Comparison of ENCODE assay signal across 8 cellular contexts in the genomic region with DNA sequence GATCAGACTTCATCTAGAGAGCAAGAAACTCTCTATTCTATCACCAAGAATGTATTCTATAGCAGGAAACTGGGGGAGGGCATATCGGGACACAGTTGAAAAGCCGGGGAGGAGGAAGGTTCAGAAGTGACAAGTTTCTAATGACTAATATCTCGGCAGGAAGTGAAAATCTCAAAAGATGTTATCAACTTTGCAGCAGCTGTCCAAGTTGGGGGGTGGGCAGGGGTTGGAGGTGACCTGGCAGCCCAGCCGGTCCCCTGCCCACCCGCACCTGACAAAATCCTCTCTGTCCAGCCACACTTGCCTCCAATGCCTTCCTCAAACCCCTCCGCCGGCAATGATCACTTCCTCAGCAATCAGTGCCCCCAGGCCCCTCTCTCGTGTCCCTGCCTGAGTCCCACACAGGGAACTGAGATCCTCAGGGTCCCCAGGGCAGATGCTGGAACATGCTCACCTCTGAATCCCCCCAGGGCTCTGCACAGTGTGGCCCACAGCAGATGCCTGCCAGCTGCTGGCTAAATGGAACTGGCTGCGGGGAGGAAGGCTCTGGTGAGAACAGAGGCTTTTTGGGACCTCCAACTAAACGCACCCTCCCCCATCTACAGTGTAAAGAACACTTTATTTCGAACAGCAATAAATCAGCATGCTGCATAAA. TPM values are rescaled to one million over a fixed set of nuclear protein-coding genes. Genes with fewer than 3 reads are reported as not detected.
DNase-seq lines count a peak whose midpoint lies in the region; ATAC-seq and TF ChIP-seq lines count a peak whose summit lies in the region.

No MANE protein-coding gene starts in this region.

- DNase-seq in DMS 273 (lab: John Stamatoyannopoulos, UW; ENCODE audit: unreplicated experiment) (peak; percentile 74), glutamatergic neuron (peak; percentile 68), GDM1 (lab: John Stamatoyannopoulos, UW) (no peak), NCI-H1930 (lab: John Stamatoyannopoulos, UW) (no peak), SK-N-DZ (ENCODE audit: low spot score) (no peak)

- H3K27ac Mint-ChIP-seq in T-helper 1 cell treated with Interleukin-12 subunit alpha and Interleukin-12 subunit beta and Interleukin-4 antibody, amounts not matched to agents 30 μg/mL and 1 μg/mL, for 36 hours = peak overlapping the region; percentile 92
- H3K27ac Mint-ChIP-seq in glutamatergic neuron (ENCODE audit: unreplicated experiment) = peak overlapping the region; percentile 96

- no peak for TF ChIP-seq CTCF in glutamatergic neuron (IDR thresholded peaks at IDR 0.05; ENCODE audit: partially characterized antibody, unreplicated experiment)

- peaks cover 92% of the 10 kb centered on the region for H3K4me1 Mint-ChIP-seq in T-helper 1 cell treated with Interleukin-12 subunit alpha and Interleukin-12 subunit beta and Interleukin-4 antibody, amounts not matched to agents 30 μg/mL and 1 μg/mL, for 36 hours (ENCODE audit: low read depth)
- H3K4me1 Mint-ChIP-seq in glutamatergic neuron (ENCODE audit: low read depth, unreplicated experiment) = peaks cover 72% of the 10 kb centered on the region

- peak; percentile 59 for ATAC-seq in GM19397 (IDR thresholded peaks at IDR 0.05; ENCODE audit: unreplicated experiment)
- peak; percentile 73 for ATAC-seq in HG03354 (IDR thresholded peaks at IDR 0.05; ENCODE audit: poor library complexity, severe bottlenecking, unreplicated experiment)

- H3K4me3 Mint-ChIP-seq in T-helper 1 cell treated with Interleukin-12 subunit alpha and Interleukin-12 subunit beta and Interleukin-4 antibody, amounts not matched to agents 30 μg/mL and 1 μg/mL, for 36 hours = peak overlapping the region; percentile 75
- H3K4me3 Mint-ChIP-seq in glutamatergic neuron (ENCODE audit: unreplicated experiment) = peak overlapping the region; percentile 66

- no peaks in the 10 kb centered on the region for H3K27me3 Mint-ChIP-seq in T-helper 1 cell treated with Interleukin-12 subunit alpha and Interleukin-12 subunit beta and Interleukin-4 antibody, amounts not matched to agents 30 μg/mL and 1 μg/mL, for 36 hours (ENCODE audit: low read depth)
- peaks cover 36% of the 10 kb centered on the region for H3K27me3 Mint-ChIP-seq in glutamatergic neuron (ENCODE audit: unreplicated experiment)

- H3K9me3 Mint-ChIP-seq in T-helper 1 cell treated with Interleukin-12 subunit alpha and Interleukin-12 subunit beta and Interleukin-4 antibody, amounts not matched to agents 30 μg/mL and 1 μg/mL, for 36 hours = no peaks in the 10 kb centered on the region
- peaks cover 28% of the 10 kb centered on the region for H3K9me3 Mint-ChIP-seq in glutamatergic neuron (ENCODE audit: unreplicated experiment)

- H3K36me3 Mint-ChIP-seq in T-helper 1 cell treated with Interleukin-12 subunit alpha and Interleukin-12 subunit beta and Interleukin-4 antibody, amounts not matched to agents 30 μg/mL and 1 μg/mL, for 36 hours (ENCODE audit: low read depth) = peaks cover 21% of the 10 kb centered on the region
- no peaks in the 10 kb centered on the region for H3K36me3 Mint-ChIP-seq in glutamatergic neuron (ENCODE audit: unreplicated experiment)

RNA-seq across cellular contexts. Expression of a gene that starts 43.9 kb away (rescaled TPM):
- 68.0 TPM for total RNA-seq in glutamatergic neuron (ENCODE audit: unreplicated experiment)
- polyA plus RNA-seq in SK-N-DZ (2014; cell fraction: cytosol; rRNA removed) = 3.7 and 4.2 TPM in 2 replicates
- polyA plus RNA-seq in SK-N-DZ (2014; cell fraction: nucleus; rRNA removed) = 7.4 and 8.6 TPM in 2 replicates

Comparison
In these comparisons a context has a peak if more than half of its experiments do, and no peak if none do; other contexts are left out.
1. DNase-seq: peak in DMS 273 (single experiment) and glutamatergic neuron (single experiment); none in GDM1 (single experiment), NCI-H1930 (0 of 2) and SK-N-DZ (single experiment).